In the genomic region with DNA sequence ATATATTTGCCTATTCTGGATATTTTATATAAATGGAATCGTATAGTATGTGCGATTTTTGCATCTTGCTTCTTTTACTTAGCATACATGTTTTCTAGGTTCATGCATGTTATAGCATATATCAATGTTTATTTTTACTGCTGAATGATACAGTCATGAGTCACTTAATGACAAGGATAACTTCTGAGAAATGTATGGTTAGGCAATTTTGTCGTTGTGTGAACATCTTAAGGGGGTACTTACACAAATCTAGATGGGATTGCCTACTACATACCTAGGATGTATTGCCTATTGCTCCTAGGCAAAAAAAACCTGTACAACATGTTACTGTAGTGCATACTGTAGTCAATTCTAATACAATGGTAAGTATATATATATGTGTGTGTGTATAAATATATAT, we compare ENCODE assay signal across 1 cellular context.
A peak's percentile ranks its signal among the peaks of the same experiment; 100 is the strongest.
TF ChIP-seq lines count a peak whose summit lies in the region.

No MANE protein-coding gene starts in this region.

TF ChIP-seq in endothelial cell of umbilical vein, 7 proteins besides CTCF, POLR2A, EP300 and RAD21 (continued from another document):
- TF ChIP-seq, protein P1, sequence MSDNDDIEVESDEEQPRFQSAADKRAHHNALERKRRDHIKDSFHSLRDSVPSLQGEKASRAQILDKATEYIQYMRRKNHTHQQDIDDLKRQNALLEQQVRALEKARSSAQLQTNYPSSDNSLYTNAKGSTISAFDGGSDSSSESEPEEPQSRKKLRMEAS (IDR thresholded peaks at IDR 0.05; ENCODE audit: insufficient read depth, insufficient read length), result no peak
- no peak for TF ChIP-seq GATA2 (IDR thresholded peaks at IDR 0.05; ENCODE audit: insufficient read depth, insufficient read length, low read depth, low read length)
- no peak for TF ChIP-seq EZH2 (IDR thresholded peaks at IDR 0.05; ENCODE audit: borderline replicate concordance, low read depth, low read length, severe bottlenecking)
- peak; percentile 24 for TF ChIP-seq JUN (IDR thresholded peaks at IDR 0.05; ENCODE audit: borderline replicate concordance, insufficient read depth, insufficient read length, low read depth)
- no peak for TF ChIP-seq MYC (IDR thresholded peaks at IDR 0.05; ENCODE audit: low read depth, low read length)
